Comparison of ENCODE assay signal across 10 cellular contexts in the genomic region with DNA sequence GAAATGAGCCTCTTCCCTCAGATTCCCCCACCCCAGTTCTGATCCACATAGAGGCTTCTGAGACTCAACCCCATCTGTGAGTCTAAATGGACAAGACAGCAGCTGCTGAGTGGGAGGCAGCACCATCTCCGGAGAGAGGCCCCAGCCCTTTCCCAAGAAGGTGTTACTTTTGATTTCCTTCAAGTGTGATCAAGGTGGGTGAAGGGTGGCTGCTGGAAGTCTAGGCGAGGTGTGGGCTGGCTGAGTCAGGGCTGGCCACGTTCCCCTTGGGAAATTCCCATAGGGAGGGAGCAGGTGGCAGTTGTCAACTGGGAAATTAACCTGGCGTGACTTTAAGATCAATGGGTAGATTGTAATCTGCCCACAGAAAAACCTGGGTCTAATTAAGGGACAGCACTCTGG.
DNase-seq lines count a peak whose midpoint lies in the region; ATAC-seq and TF ChIP-seq lines count a peak whose summit lies in the region.
"Had no signal": no experiment of that assay in that cellular context is flagged by ENCODE, and none has a peak within 500 bp of the region (broad histone marks: within the 10 kb centered on the region; RNA-seq: fewer than 3 reads in every experiment).

No MANE protein-coding gene starts in this region.

- no peaks in the 10 kb centered on the region for H3K9me3 Mint-ChIP-seq in WTC11

- TF ChIP-seq CTCF in PC-9 (conservative IDR thresholded peaks at IDR 0.05) (no peak), WTC11 (IDR thresholded peaks at IDR 0.05) (no peak)

- H3F3A ChIP-seq in PC-9 (ENCODE audit: insufficient read depth, low read depth) = no peaks in the 10 kb centered on the region

- no peaks in the 10 kb centered on the region for H4K20me1 ChIP-seq in PC-9 (ENCODE audit: insufficient read depth)

- no peak overlapping the region for H3K27ac Mint-ChIP-seq in WTC11

- H3K4me3 Mint-ChIP-seq in WTC11 = no peak overlapping the region

- H3K79me2 ChIP-seq in PC-9 (ENCODE audit: low read depth) = no peaks in the 10 kb centered on the region

- no peaks in the 10 kb centered on the region for H3K27me3 Mint-ChIP-seq in WTC11 (ENCODE audit: low read depth)

- H3K27ac ChIP-seq in PC-9 = no peak overlapping the region
- H3K27ac ChIP-seq: thoracic aorta had no signal

- H3K36me3 Mint-ChIP-seq in WTC11 = no peaks in the 10 kb centered on the region

- 0 out of 2 replicates have a peak overlapping the region, but pooled peaks have one; percentile 40 for H3K4me2 ChIP-seq in PC-9

- CTCF ChIA-PET in PC-9 (lab: Charles Lee) (no interaction called here), WTC11 (lab: Charles Lee) (no interaction called here)

- H3K4me1 ChIP-seq in PC-9 (replicated peaks; ENCODE audit: insufficient read depth) = peaks cover 10% of the 10 kb centered on the region

- H3K4me1 Mint-ChIP-seq in WTC11 = peaks cover 11% of the 10 kb centered on the region

- BruUV-seq in PC-9 (replicated peaks; lab: Mats Ljungman, UMichigan) = no TSS peak

- no peaks in the 10 kb centered on the region for H3K9me3 ChIP-seq in PC-9 (ENCODE audit: insufficient read depth, low read depth)
- H3K9me3 ChIP-seq: thoracic aorta had no signal

- H3K36me3 ChIP-seq in PC-9 (ENCODE audit: low read depth) = no peaks in the 10 kb centered on the region
- H3K36me3 ChIP-seq: thoracic aorta had no signal

- DNase-seq in PC-9 = peak; percentile 20 to 62
- DNase-seq in activated naive CD8-positive, alpha-beta T cell treated with anti-CD3 and anti-CD28 coated beads, Interleukin-2, amount 50 U/mL, for 16 hours (ENCODE audit: low read depth, low spot score) = peak; percentile 55
- DNase-seq in stimulated activated CD8-positive, alpha-beta memory T cell treated with anti-CD3 and anti-CD28 coated beads, Interleukin-15, amount 100 ng/mL, for 4 hours (ENCODE audit: low read depth in 2 of 2) = peak; percentile 17 to 41
- no peak for DNase-seq in head of caudate nucleus
- no peak for DNase-seq in left lobe of liver (ENCODE audit: low spot score)
- DNase-seq in WTC11 (ENCODE audit: low spot score) = no peak
- DNase-seq: NCI-H1694 treated with DMSO at 0.1 percent for 48 hours had no signal

- no peaks in the 10 kb centered on the region for H3K27me3 ChIP-seq in PC-9 (ENCODE audit: insufficient read depth, low read depth)

- no peak overlapping the region for H3K4me3 ChIP-seq in PC-9
- H3K4me3 ChIP-seq: thoracic aorta had no signal

- ATAC-seq in GM21367 (IDR thresholded peaks at IDR 0.05; ENCODE audit: unreplicated experiment) = peak; percentile 59
- no peak for ATAC-seq in left lobe of liver
- ATAC-seq in WTC11 = no peak
- ATAC-seq in GM19035 (IDR thresholded peaks at IDR 0.05; ENCODE audit: unreplicated experiment) = no peak

- POLR2A ChIA-PET in PC-9 (lab: Charles Lee; ENCODE audit: unreplicated experiment) (no interaction called here), WTC11 (lab: Charles Lee) (no interaction called here)

- no peaks in the 10 kb centered on the region for H3K9me2 ChIP-seq in PC-9 (ENCODE audit: insufficient read depth)

- intact Hi-C loops in PC-9 (cut with micrococcal nuclease; ENCODE audit: unreplicated experiment) (no loop called here), head of caudate nucleus (cut with DNase I) (no loop called here)

- no peak overlapping the region for H2AFZ ChIP-seq in PC-9

TF ChIP-seq in WTC11, 78 proteins besides CTCF, POLR2A, EP300 and RAD21:
- TF ChIP-seq, protein P1, sequence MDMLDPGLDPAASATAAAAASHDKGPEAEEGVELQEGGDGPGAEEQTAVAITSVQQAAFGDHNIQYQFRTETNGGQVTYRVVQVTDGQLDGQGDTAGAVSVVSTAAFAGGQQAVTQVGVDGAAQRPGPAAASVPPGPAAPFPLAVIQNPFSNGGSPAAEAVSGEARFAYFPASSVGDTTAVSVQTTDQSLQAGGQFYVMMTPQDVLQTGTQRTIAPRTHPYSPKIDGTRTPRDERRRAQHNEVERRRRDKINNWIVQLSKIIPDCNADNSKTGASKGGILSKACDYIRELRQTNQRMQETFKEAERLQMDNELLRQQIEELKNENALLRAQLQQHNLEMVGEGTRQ (CRISPR knock-in tag; IDR thresholded peaks at IDR 0.05) = no peak
- TF ChIP-seq AFF4 (CRISPR knock-in tag; IDR thresholded peaks at IDR 0.05; ENCODE audit: borderline replicate concordance) (no peak), ELF4 (CRISPR knock-in tag; IDR thresholded peaks at IDR 0.05; ENCODE audit: low read depth) (no peak), CREB1 (CRISPR knock-in tag; IDR thresholded peaks at IDR 0.05) (no peak), SMAD3 (CRISPR knock-in tag; IDR thresholded peaks at IDR 0.05; ENCODE audit: borderline replicate concordance) (no peak), ZNF416 (CRISPR knock-in tag; IDR thresholded peaks at IDR 0.05) (no peak), JUN (CRISPR knock-in tag; IDR thresholded peaks at IDR 0.05) (no peak), ARID4B (CRISPR knock-in tag; IDR thresholded peaks at IDR 0.05; ENCODE audit: borderline replicate concordance) (no peak), ETV6 (CRISPR knock-in tag; IDR thresholded peaks at IDR 0.05) (no peak), CDX4 (CRISPR knock-in tag; IDR thresholded peaks at IDR 0.05; ENCODE audit: borderline replicate concordance) (no peak), TEAD1 (CRISPR knock-in tag; IDR thresholded peaks at IDR 0.05) (no peak), TP53 (CRISPR knock-in tag; IDR thresholded peaks at IDR 0.05) (no peak), NFE2L1 (CRISPR knock-in tag; IDR thresholded peaks at IDR 0.05) (no peak)

Comparison
In these comparisons a context has a peak if more than half of its experiments do, and no peak if none do; other contexts are left out.
1. DNase-seq: peak in PC-9 (2 of 2), activated naive CD8-positive, alpha-beta T cell treated with anti-CD3 and anti-CD28 coated beads, Interleukin-2, amount 50 U/mL, for 16 hours (single experiment) and stimulated activated CD8-positive, alpha-beta memory T cell treated with anti-CD3 and anti-CD28 coated beads, Interleukin-15, amount 100 ng/mL, for 4 hours (2 of 2); none in head of caudate nucleus (0 of 42), left lobe of liver (single experiment) and WTC11 (single experiment).